ENCODE assay signal across 14 cellular contexts in the genomic region with DNA sequence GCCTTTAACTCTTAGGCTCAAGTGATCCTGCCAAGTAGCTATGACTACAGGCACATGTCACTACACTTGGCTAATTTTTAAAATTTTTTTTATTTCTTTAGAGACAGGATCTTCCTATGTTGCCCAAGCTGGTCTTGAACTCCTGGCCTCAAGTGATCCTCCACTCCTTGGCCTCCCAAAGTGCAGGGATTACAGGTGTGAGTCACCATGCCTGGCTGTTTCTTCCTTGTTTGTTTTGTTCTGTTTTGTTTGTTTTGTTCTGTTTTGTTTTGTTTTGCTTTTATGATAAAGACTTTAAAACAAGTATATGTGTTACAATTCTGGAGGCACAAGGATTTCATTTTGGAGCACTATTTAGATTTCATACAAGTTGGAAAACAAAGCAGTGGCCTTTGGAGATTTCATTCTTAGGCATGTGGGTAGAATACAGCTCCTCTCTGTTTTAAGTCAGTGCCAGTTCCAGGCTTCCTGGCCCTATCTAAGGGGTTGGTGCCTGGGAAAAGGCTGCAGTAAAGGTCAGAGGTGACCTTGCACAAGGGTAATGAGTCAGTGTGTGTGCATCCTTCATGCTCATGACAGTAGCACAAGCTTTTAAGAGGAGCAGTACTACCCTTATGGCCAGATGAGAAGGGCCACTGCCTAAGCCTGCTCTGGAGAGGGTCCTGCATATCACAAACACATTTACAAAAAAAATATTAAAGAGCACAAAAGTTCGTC. TPM values are rescaled to one million over a fixed set of nuclear protein-coding genes. Genes with fewer than 3 reads are reported as not detected.
DNase-seq lines count a peak whose midpoint lies in the region; ATAC-seq lines count a peak whose summit lies in the region.
"Had no signal": no experiment of that assay in that cellular context is flagged by ENCODE, and none has a peak within 500 bp of the region (broad histone marks: within the 10 kb centered on the region; RNA-seq: fewer than 3 reads in every experiment).

No MANE protein-coding gene starts in this region.

- ATAC-seq in HG03439 (IDR thresholded peaks at IDR 0.05; ENCODE audit: unreplicated experiment), result no peak
- ATAC-seq: GM12878 had no signal

- no peaks in the 10 kb centered on the region for H3K36me3 Mint-ChIP-seq in activated naive CD4-positive, alpha-beta T cell treated with anti-CD3 and anti-CD28 coated beads for 36 hours (ENCODE audit: low read depth)

- H3K4me3 Mint-ChIP-seq in activated naive CD4-positive, alpha-beta T cell treated with anti-CD3 and anti-CD28 coated beads for 36 hours, result no peak overlapping the region
- H3K4me3 Mint-ChIP-seq: IgD-negative memory B cell had no signal

- peaks cover 5% of the 10 kb centered on the region for H3K27me3 Mint-ChIP-seq in activated naive CD4-positive, alpha-beta T cell treated with anti-CD3 and anti-CD28 coated beads for 36 hours (ENCODE audit: low read depth)

- H3K9me3 Mint-ChIP-seq in activated naive CD4-positive, alpha-beta T cell treated with anti-CD3 and anti-CD28 coated beads for 36 hours, result no peaks in the 10 kb centered on the region
- H3K9me3 Mint-ChIP-seq: activated naive CD4-positive, alpha-beta T cell treated with anti-CD3 and anti-CD28 coated beads, Interleukin-2, amount 50 U/mL, for 72 hours; IgD-negative memory B cell had no signal

- H3K27ac Mint-ChIP-seq in activated naive CD4-positive, alpha-beta T cell treated with anti-CD3 and anti-CD28 coated beads for 36 hours, result no peak overlapping the region
- H3K27ac Mint-ChIP-seq: IgD-negative memory B cell had no signal

- intact Hi-C loops in activated naive CD4-positive, alpha-beta T cell treated with anti-CD3 and anti-CD28 coated beads for 36 hours (cut with micrococcal nuclease), result no loop called here

- DNase-seq in DMS53 (lab: John Stamatoyannopoulos, UW), result peak; percentile 69
- DNase-seq in DMS53 treated with DMSO at 0.1 percent for 48 hours (lab: John Stamatoyannopoulos, UW; ENCODE audit: unreplicated experiment), result no peak
- DNase-seq in RPMI7951 (ENCODE audit: low read depth), result peak; percentile 63
- DNase-seq in fibroblast of gingiva (ENCODE audit: low read depth), result peak; percentile 77
- peak; percentile 90 for DNase-seq in renal cortical epithelial cell (ENCODE audit: low read depth)
- DNase-seq in NCI-H1694 treated with DMSO at 0.1 percent for 48 hours (lab: John Stamatoyannopoulos, UW), result no peak
- no peak for DNase-seq in activated naive CD4-positive, alpha-beta T cell treated with anti-CD3 and anti-CD28 coated beads for 36 hours
- DNase-seq: dorsolateral prefrontal cortex; NCI-H2171; stimulated activated CD8-positive, alpha-beta memory T cell treated with anti-CD3 and anti-CD28 coated beads, Interleukin-4, amount 100 ng/mL, for 48 hours had no signal

- CTCF ChIA-PET in activated naive CD4-positive, alpha-beta T cell treated with anti-CD3 and anti-CD28 coated beads for 36 hours (lab: Charles Lee), result interaction anchor here (0.5 kb wide), 1 partner anchor 686 kb away, joined by 3 read pairs; no protein-coding TSS in a partner anchor

- H3K4me1 Mint-ChIP-seq in activated naive CD4-positive, alpha-beta T cell treated with anti-CD3 and anti-CD28 coated beads for 36 hours (ENCODE audit: low read depth), result peaks cover 10% of the 10 kb centered on the region

RNA-seq across cellular contexts. Expression of a gene that starts 17.8 kb away (rescaled TPM):
- total RNA-seq in RPMI7951 (2014; rRNA removed; shearing (Covaris generic)), result 0.12 and 0.20 TPM in 2 replicates
- 0.15 and 0.17 TPM in 2 replicates for total RNA-seq in renal cortical epithelial cell
- 1 to 10 TPM; 1.2 to 1.6 TPM for total RNA-seq in activated naive CD4-positive, alpha-beta T cell treated with anti-CD3 and anti-CD28 coated beads for 36 hours

RNA-seq across cellular contexts. Expression of a gene that starts 32.1 kb away (rescaled TPM):
- 19.0 TPM in 2 replicates for total RNA-seq in RPMI7951 (2014; rRNA removed; shearing (Covaris generic))
- 30.6 and 45.7 TPM in 2 replicates for total RNA-seq in renal cortical epithelial cell
- total RNA-seq in activated naive CD4-positive, alpha-beta T cell treated with anti-CD3 and anti-CD28 coated beads for 36 hours, result 10 to 100 TPM; 42.6 to 43.6 TPM

Comparison
In these comparisons a context has a peak if more than half of its experiments do, and no peak if none do; other contexts are left out.
1. DNase-seq: peak in DMS53 (single experiment), RPMI7951 (single experiment), fibroblast of gingiva (single experiment) and renal cortical epithelial cell (single experiment); none in DMS53 treated with DMSO at 0.1 percent for 48 hours (single experiment), NCI-H1694 treated with DMSO at 0.1 percent for 48 hours (single experiment) and activated naive CD4-positive, alpha-beta T cell treated with anti-CD3 and anti-CD28 coated beads for 36 hours (single experiment).